Comparison of ENCODE assay signal across 18 cellular contexts in genomic region chr7:111727905-111728634, GRCh38.
"Had no signal": no experiment of that assay in that cellular context is flagged by ENCODE, and none has a peak within 500 bp of the region (broad histone marks: within the 10 kb centered on the region; RNA-seq: fewer than 3 reads in every experiment).

No MANE protein-coding gene starts in this region.

- H3K27me3 ChIP-seq: ovary, upper lobe of left lung had no signal

- H3K27ac Mint-ChIP-seq: activated CD8-positive, alpha-beta memory T cell treated with anti-CD3 and anti-CD28 coated beads, Interleukin-2, amount 10 ng/mL, durations not matched to agents 7 days and 5 days; activated T-cell treated with anti-CD3 and anti-CD28 coated beads, Interleukin-2, amount 50 U/mL, for 24 hours; mesothelial cell of epicardium; stimulated activated effector memory CD8-positive, alpha-beta T cell treated with anti-CD3 and anti-CD28 coated beads, Interleukin-12 subunit alpha, Interleukin-12 subunit beta, amount 100 ng/mL, for 72 hours; T-helper 17 cell had no signal

- H3K27ac ChIP-seq: lower lobe of right lung, ovary, skin epidermis, upper lobe of left lung had no signal

- H3K4me3 Mint-ChIP-seq: activated CD8-positive, alpha-beta memory T cell treated with anti-CD3 and anti-CD28 coated beads, Interleukin-2, amount 10 ng/mL, durations not matched to agents 7 days and 5 days; activated T-cell treated with anti-CD3 and anti-CD28 coated beads, Interleukin-2, amount 50 U/mL, for 24 hours; mesothelial cell of epicardium; neural crest cell; stimulated activated effector memory CD8-positive, alpha-beta T cell treated with anti-CD3 and anti-CD28 coated beads, Interleukin-12 subunit alpha, Interleukin-12 subunit beta, amount 100 ng/mL, for 72 hours; T-helper 17 cell had no signal

- H3K9me3 ChIP-seq: lower lobe of right lung, ovary, upper lobe of left lung had no signal

- H3K4me3 ChIP-seq: lower lobe of right lung, ovary, skin epidermis, upper lobe of left lung had no signal

- H3K9me3 Mint-ChIP-seq: activated T-cell treated with anti-CD3 and anti-CD28 coated beads, Interleukin-2, amount 50 U/mL, for 24 hours; mesothelial cell of epicardium; neural crest cell; stimulated activated effector memory CD8-positive, alpha-beta T cell treated with anti-CD3 and anti-CD28 coated beads, Interleukin-12 subunit alpha, Interleukin-12 subunit beta, amount 100 ng/mL, for 72 hours had no signal

- ATAC-seq: activated CD8-positive, alpha-beta memory T cell treated with anti-CD3 and anti-CD28 coated beads, Interleukin-2, amount 10 ng/mL, durations not matched to agents 7 days and 5 days; stimulated activated effector memory CD8-positive, alpha-beta T cell treated with anti-CD3 and anti-CD28 coated beads, Interleukin-12 subunit alpha, Interleukin-12 subunit beta, amount 100 ng/mL, for 72 hours; T-helper 17 cell had no signal

- DNase-seq: activated CD4-positive, alpha-beta T cell treated with anti-CD3 and anti-CD28 coated beads, Interleukin-2, amount 50 U/mL, for 48 hours; activated CD4-positive, CD25-positive, alpha-beta regulatory T cell; activated CD8-positive, alpha-beta memory T cell treated with anti-CD3 and anti-CD28 coated beads, Interleukin-2, amount 10 ng/mL, durations not matched to agents 7 days and 5 days; activated effector memory CD4-positive, alpha-beta T cell treated with anti-CD3 and anti-CD28 coated beads, Interleukin-2, amount 50 U/mL, for 16 hours; activated T-cell treated with anti-CD3 and anti-CD28 coated beads, Interleukin-2, amount 50 U/mL, for 24 hours; foreskin melanocyte; kidney glomerular epithelial cell; lower lobe of right lung; ovary; substantia nigra; T-helper 17 cell had no signal

- FAIRE-seq: colon, endothelial cell of umbilical vein had no signal

- H3K4me1 ChIP-seq: lower lobe of right lung, upper lobe of left lung had no signal

- H3K4me1 Mint-ChIP-seq: activated CD8-positive, alpha-beta memory T cell treated with anti-CD3 and anti-CD28 coated beads, Interleukin-2, amount 10 ng/mL, durations not matched to agents 7 days and 5 days; mesothelial cell of epicardium; neural crest cell; stimulated activated effector memory CD8-positive, alpha-beta T cell treated with anti-CD3 and anti-CD28 coated beads, Interleukin-12 subunit alpha, Interleukin-12 subunit beta, amount 100 ng/mL, for 72 hours; T-helper 17 cell had no signal

- H3K36me3 ChIP-seq: ovary had no signal
